8 cellular contexts compared by ENCODE assay signal in the genomic region with DNA sequence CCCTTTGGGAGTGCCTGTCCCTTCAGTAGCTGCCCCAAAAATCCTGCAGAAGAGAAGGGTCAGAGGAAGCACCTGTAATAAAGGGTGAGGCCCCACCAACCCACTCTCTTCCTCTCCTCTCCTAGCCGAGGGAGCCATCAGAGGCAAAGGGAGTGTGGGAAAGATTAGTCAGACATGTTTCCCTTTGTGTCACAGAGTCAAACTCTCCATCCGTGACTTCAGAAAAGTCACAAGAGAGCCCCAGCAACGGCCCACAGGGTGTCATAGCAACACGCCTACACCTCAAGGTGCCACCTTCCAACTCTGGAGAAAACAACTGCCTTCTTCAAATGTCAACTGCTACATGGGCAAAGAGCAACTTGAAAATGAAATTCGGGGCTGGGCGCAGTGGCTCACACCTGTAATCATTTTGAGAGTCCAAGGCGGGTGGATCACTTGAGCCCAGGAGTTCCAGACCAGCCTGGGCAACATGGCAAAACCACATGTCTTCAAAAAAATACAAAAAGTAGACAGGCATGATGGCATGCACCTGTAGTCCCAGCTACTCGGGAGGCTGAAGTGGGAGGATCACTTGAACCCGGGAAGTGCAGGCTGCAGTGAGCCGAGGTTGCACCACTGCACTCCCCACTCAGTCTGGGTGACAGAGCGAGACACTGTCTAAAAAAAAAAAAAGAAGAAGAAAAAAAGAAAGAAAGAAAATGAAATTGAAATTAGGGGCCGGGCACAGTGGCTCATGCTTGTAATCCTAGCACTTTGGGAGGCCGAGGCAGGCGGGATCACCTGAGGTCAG. TPM values are rescaled to one million over a fixed set of nuclear protein-coding genes. Genes with fewer than 3 reads are reported as not detected.
DNase-seq lines count a peak whose midpoint lies in the region; ATAC-seq and TF ChIP-seq lines count a peak whose summit lies in the region.

No MANE protein-coding gene starts in this region.

- ATAC-seq in GM18517 (IDR thresholded peaks at IDR 0.05; ENCODE audit: unreplicated experiment) (peak; percentile 63), HG02884 (IDR thresholded peaks at IDR 0.05; ENCODE audit: unreplicated experiment) (peak; percentile 46)

- no peak for TF ChIP-seq CTCF in epithelial cell of proximal tubule (conservative IDR thresholded peaks at IDR 0.05; ENCODE audit: low read depth, low read length)

- peak; percentile 81 for DNase-seq in activated CD4-positive, CD25-positive, alpha-beta regulatory T cell treated with anti-CD3 and anti-CD28 coated beads, Interleukin-2, amount 50 U/mL, for 72 hours
- peak; percentile 18 for DNase-seq in epithelial cell of proximal tubule (ENCODE audit: low read depth)
- peak; percentile 59 to 69 for DNase-seq in stimulated activated CD8-positive, alpha-beta memory T cell treated with anti-CD3 and anti-CD28 coated beads, Interleukin-7, amount 100 ng/mL, for 1 hour (ENCODE audit: low read depth in 2 of 2)
- DNase-seq in ureter (ENCODE audit: low spot score): no peak
- DNase-seq in GF-D8 (lab: John Stamatoyannopoulos, UW): no peak
- no peak for DNase-seq in MV-4-11 (lab: John Stamatoyannopoulos, UW)

- H3K4me3 ChIP-seq in epithelial cell of proximal tubule (ENCODE audit: low read depth, low read length): no peak overlapping the region

RNA-seq across cellular contexts. Expression of gene CD27, which starts 17.7 kb away (rescaled TPM):
- total RNA-seq in epithelial cell of proximal tubule (not detected in 2 replicates), ureter (2.6 TPM)

RNA-seq across cellular contexts. Expression of gene TAPBPL, which starts 24.8 kb away (rescaled TPM):
- total RNA-seq in epithelial cell of proximal tubule (6.5 and 17.0 TPM in 2 replicates), ureter (52.3 TPM)

RNA-seq across cellular contexts. Expression of gene LTBR, which starts 43.1 kb away (rescaled TPM):
- total RNA-seq in epithelial cell of proximal tubule: 108 and 152 TPM in 2 replicates
- total RNA-seq in ureter: 167 TPM

RNA-seq across cellular contexts. Expression of gene VAMP1, which starts 43.4 kb away (rescaled TPM):
- total RNA-seq in epithelial cell of proximal tubule: 2.0 and 2.6 TPM in 2 replicates
- total RNA-seq in ureter: 16.0 TPM

RNA-seq across cellular contexts. Expression of gene SCNN1A, which starts 51.7 kb away (rescaled TPM):
- total RNA-seq in epithelial cell of proximal tubule (15.6 and 52.2 TPM in 2 replicates), ureter (63.8 TPM)

Comparison
In these comparisons a context has a peak if more than half of its experiments do, and no peak if none do; other contexts are left out.
1. DNase-seq: peak in activated CD4-positive, CD25-positive, alpha-beta regulatory T cell treated with anti-CD3 and anti-CD28 coated beads, Interleukin-2, amount 50 U/mL, for 72 hours (single experiment), epithelial cell of proximal tubule (single experiment) and stimulated activated CD8-positive, alpha-beta memory T cell treated with anti-CD3 and anti-CD28 coated beads, Interleukin-7, amount 100 ng/mL, for 1 hour (2 of 2); none in ureter (single experiment), GF-D8 (single experiment) and MV-4-11 (single experiment).